ENCODE assay signal across 1 cellular context in genomic region chr16:87382023-87382785, GRCh38.
TF ChIP-seq lines count a peak whose summit lies in the region.

No MANE protein-coding gene starts in this region.

TF ChIP-seq in HepG2, 621 proteins besides CTCF, POLR2A, EP300 and RAD21 (continued from another document and continues in another):
- TF ChIP-seq, protein P1, sequence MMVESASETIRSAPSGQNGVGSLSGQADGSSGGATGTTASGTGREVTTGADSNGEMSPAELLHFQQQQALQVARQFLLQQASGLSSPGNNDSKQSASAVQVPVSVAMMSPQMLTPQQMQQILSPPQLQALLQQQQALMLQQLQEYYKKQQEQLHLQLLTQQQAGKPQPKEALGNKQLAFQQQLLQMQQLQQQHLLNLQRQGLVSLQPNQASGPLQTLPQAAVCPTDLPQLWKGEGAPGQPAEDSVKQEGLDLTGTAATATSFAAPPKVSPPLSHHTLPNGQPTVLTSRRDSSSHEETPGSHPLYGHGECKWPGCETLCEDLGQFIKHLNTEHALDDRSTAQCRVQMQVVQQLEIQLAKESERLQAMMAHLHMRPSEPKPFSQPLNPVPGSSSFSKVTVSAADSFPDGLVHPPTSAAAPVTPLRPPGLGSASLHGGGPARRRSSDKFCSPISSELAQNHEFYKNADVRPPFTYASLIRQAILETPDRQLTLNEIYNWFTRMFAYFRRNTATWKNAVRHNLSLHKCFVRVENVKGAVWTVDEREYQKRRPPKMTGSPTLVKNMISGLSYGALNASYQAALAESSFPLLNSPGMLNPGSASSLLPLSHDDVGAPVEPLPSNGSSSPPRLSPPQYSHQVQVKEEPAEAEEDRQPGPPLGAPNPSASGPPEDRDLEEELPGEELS (CRISPR knock-in tag; IDR thresholded peaks at IDR 0.05): peak; percentile 99
- TF ChIP-seq ZNF558 (CRISPR knock-in tag; IDR thresholded peaks at IDR 0.05; ENCODE audit: borderline replicate concordance) (no peak; the same call in 1 of the 2 replicates), ZNF280B (CRISPR knock-in tag; IDR thresholded peaks at IDR 0.05; ENCODE audit: borderline replicate concordance) (no peak; the same call in 1 of the 2 replicates), TRIM24 (CRISPR knock-in tag; IDR thresholded peaks at IDR 0.05) (no peak), GATAD2A (CRISPR knock-in tag; IDR thresholded peaks at IDR 0.05) (peak; percentile 92), ZNF276 (CRISPR knock-in tag; IDR thresholded peaks at IDR 0.05; ENCODE audit: low read depth) (no peak; the same call in 1 of the 2 replicates), ATF7-NPFF (CRISPR knock-in tag; IDR thresholded peaks at IDR 0.05; ENCODE audit: low read depth) (no peak; the same call in 1 of the 2 replicates), ZNF362 (CRISPR knock-in tag; IDR thresholded peaks at IDR 0.05; ENCODE audit: borderline replicate concordance) (peak; percentile 96), STAT5B (CRISPR knock-in tag; IDR thresholded peaks at IDR 0.05) (0 out of 2 replicates have a peak, but pooled peaks have one; percentile 5), ZNF335 (CRISPR knock-in tag; IDR thresholded peaks at IDR 0.05) (no peak), JARID2 (CRISPR knock-in tag; IDR thresholded peaks at IDR 0.05; ENCODE audit: insufficient replicate concordance) (no peak), CREB1 (IDR thresholded peaks at IDR 0.05) (peak; percentile 52; the same call in 1 of the 2 replicates), CREB1 (CRISPR knock-in tag; IDR thresholded peaks at IDR 0.05) (peak; percentile 81), ZFP37 (CRISPR knock-in tag; IDR thresholded peaks at IDR 0.05; ENCODE audit: borderline replicate concordance) (no peak; the same call in 1 of the 2 replicates), ZNF678 (CRISPR knock-in tag; IDR thresholded peaks at IDR 0.05) (no peak; the same call in 1 of the 2 replicates), TGIF2 (CRISPR knock-in tag; IDR thresholded peaks at IDR 0.05) (peak; percentile 98), KLF11 (CRISPR knock-in tag; IDR thresholded peaks at IDR 0.05) (peak; percentile 91), ZSCAN9 (CRISPR knock-in tag; IDR thresholded peaks at IDR 0.05; ENCODE audit: borderline replicate concordance) (no peak; the same call in 1 of the 2 replicates), ZNF34 (CRISPR knock-in tag; IDR thresholded peaks at IDR 0.05; ENCODE audit: borderline replicate concordance) (peak; percentile 94; the same call in 1 of the 2 replicates), PBX3 (CRISPR knock-in tag; IDR thresholded peaks at IDR 0.05; ENCODE audit: borderline replicate concordance) (0 out of 2 replicates have a peak, but pooled peaks have one; percentile 38), ZNF780A (CRISPR knock-in tag; IDR thresholded peaks at IDR 0.05) (no peak), CHD2 (IDR thresholded peaks at IDR 0.05; ENCODE audit: low read depth, low read length) (no peak), ZBTB38 (CRISPR knock-in tag; IDR thresholded peaks at IDR 0.05) (peak; percentile 48; the same call in 1 of the 2 replicates), ARNT2 (CRISPR knock-in tag; IDR thresholded peaks at IDR 0.05; ENCODE audit: low read depth) (peak; percentile 77; the same call in 1 of the 2 replicates), CC2D1A (CRISPR knock-in tag; IDR thresholded peaks at IDR 0.05) (no peak), ZMAT3 (CRISPR knock-in tag; conservative IDR thresholded peaks at IDR 0.05) (peak; percentile 7; the same call in 1 of the 2 replicates), ZNF878 (CRISPR knock-in tag; IDR thresholded peaks at IDR 0.05) (peak; percentile 96), ZBTB42 (CRISPR knock-in tag; IDR thresholded peaks at IDR 0.05) (peak; percentile 96), ZBTB10 (CRISPR knock-in tag; IDR thresholded peaks at IDR 0.05; ENCODE audit: borderline replicate concordance) (peak; percentile 84; the same call in 1 of the 2 replicates), NCOA1 (CRISPR knock-in tag; IDR thresholded peaks at IDR 0.05) (peak; percentile 97; the same call in 1 of the 2 replicates), ZNF484 (CRISPR knock-in tag; IDR thresholded peaks at IDR 0.05; ENCODE audit: borderline replicate concordance, low read depth) (no peak; the same call in 1 of the 2 replicates), NRL (CRISPR knock-in tag; IDR thresholded peaks at IDR 0.05; ENCODE audit: borderline replicate concordance) (no peak), GABPA (IDR thresholded peaks at IDR 0.05; ENCODE audit: low read depth, low read length) (no peak), GABPA (CRISPR knock-in tag; IDR thresholded peaks at IDR 0.05; ENCODE audit: low read depth) (peak; percentile 52; the same call in 1 of the 2 replicates), NFIB (CRISPR knock-in tag; IDR thresholded peaks at IDR 0.05; ENCODE audit: borderline replicate concordance) (no peak), RBM22 (optimal IDR thresholded peaks at IDR 0.05; ENCODE audit: low read length) (no peak), ZNF792 (CRISPR knock-in tag; IDR thresholded peaks at IDR 0.05) (peak; percentile 39; the same call in 1 of the 2 replicates), ZNF274 (CRISPR knock-in tag; IDR thresholded peaks at IDR 0.05) (no peak), MTA1 (CRISPR knock-in tag; IDR thresholded peaks at IDR 0.05; ENCODE audit: borderline replicate concordance) (peak; percentile 85), POGZ (CRISPR knock-in tag; IDR thresholded peaks at IDR 0.05) (peak; percentile 26; the same call in 1 of the 2 replicates)
- TF ChIP-seq, protein P2, sequence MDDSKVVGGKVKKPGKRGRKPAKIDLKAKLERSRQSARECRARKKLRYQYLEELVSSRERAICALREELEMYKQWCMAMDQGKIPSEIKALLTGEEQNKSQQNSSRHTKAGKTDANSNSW (CRISPR knock-in tag; IDR thresholded peaks at IDR 0.05; ENCODE audit: borderline replicate concordance): no peak
- TF ChIP-seq, protein P3, sequence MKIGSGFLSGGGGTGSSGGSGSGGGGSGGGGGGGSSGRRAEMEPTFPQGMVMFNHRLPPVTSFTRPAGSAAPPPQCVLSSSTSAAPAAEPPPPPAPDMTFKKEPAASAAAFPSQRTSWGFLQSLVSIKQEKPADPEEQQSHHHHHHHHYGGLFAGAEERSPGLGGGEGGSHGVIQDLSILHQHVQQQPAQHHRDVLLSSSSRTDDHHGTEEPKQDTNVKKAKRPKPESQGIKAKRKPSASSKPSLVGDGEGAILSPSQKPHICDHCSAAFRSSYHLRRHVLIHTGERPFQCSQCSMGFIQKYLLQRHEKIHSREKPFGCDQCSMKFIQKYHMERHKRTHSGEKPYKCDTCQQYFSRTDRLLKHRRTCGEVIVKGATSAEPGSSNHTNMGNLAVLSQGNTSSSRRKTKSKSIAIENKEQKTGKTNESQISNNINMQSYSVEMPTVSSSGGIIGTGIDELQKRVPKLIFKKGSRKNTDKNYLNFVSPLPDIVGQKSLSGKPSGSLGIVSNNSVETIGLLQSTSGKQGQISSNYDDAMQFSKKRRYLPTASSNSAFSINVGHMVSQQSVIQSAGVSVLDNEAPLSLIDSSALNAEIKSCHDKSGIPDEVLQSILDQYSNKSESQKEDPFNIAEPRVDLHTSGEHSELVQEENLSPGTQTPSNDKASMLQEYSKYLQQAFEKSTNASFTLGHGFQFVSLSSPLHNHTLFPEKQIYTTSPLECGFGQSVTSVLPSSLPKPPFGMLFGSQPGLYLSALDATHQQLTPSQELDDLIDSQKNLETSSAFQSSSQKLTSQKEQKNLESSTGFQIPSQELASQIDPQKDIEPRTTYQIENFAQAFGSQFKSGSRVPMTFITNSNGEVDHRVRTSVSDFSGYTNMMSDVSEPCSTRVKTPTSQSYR (CRISPR knock-in tag; IDR thresholded peaks at IDR 0.05; ENCODE audit: borderline replicate concordance): peak; percentile 78; the same call in 1 of the 2 replicates
- TF ChIP-seq, protein P4, sequence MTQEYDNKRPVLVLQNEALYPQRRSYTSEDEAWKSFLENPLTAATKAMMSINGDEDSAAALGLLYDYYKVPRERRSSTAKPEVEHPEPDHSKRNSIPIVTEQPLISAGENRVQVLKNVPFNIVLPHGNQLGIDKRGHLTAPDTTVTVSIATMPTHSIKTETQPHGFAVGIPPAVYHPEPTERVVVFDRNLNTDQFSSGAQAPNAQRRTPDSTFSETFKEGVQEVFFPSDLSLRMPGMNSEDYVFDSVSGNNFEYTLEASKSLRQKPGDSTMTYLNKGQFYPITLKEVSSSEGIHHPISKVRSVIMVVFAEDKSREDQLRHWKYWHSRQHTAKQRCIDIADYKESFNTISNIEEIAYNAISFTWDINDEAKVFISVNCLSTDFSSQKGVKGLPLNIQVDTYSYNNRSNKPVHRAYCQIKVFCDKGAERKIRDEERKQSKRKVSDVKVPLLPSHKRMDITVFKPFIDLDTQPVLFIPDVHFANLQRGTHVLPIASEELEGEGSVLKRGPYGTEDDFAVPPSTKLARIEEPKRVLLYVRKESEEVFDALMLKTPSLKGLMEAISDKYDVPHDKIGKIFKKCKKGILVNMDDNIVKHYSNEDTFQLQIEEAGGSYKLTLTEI (CRISPR knock-in tag; conservative IDR thresholded peaks at IDR 0.05): no peak
- TF ChIP-seq, protein P5, sequence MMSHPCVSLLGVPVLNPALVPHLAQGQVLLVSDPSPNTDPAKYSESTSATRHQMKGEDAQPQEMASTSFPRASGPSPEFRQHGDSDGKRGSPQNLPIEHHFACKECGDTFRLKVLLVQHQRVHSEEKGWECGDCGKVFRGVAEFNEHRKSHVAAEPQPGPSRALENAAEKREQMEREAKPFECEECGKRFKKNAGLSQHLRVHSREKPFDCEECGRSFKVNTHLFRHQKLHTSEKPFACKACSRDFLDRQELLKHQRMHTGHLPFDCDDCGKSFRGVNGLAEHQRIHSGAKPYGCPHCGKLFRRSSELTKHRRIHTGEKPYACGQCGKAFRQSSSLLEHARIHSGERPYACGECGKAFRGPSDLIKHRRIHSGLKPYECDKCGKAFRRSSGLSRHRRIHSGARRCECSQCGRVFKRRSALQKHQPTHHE (CRISPR knock-in tag; IDR thresholded peaks at IDR 0.05; ENCODE audit: borderline replicate concordance): peak; percentile 78; the same call in 1 of the 2 replicates
